9 cellular contexts compared by ENCODE assay signal in the genomic region with DNA sequence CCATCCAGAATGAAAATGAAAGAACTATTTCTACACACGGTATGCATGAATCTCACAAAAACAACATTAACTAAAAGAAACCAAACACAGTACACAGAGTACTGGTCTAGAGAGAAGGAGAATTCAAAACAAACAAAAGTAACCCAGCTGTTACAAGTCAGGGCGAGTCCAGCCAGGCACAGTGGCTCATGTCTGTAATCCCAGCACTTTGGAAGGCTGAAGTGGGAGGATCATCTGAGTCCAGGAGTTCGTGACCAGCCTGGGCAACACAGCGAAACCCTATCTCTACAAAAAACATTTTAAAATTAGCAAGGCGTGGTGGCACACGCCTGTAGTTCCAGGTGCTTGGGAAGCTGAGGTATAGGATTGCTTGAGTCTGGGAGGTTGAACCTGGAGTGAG. TPM values are rescaled to one million over a fixed set of nuclear protein-coding genes. Genes with fewer than 3 reads are reported as not detected.
A peak's percentile ranks its signal among the peaks of the same experiment; 100 is the strongest.
DNase-seq lines count a peak whose midpoint lies in the region; ATAC-seq and TF ChIP-seq lines count a peak whose summit lies in the region.
"Had no signal": no experiment of that assay in that cellular context is flagged by ENCODE, and none has a peak within 500 bp of the region (broad histone marks: within the 10 kb centered on the region; RNA-seq: fewer than 3 reads in every experiment).

No MANE protein-coding gene starts in this region.

- DNase-seq in activated effector memory CD4-positive, alpha-beta T cell treated with anti-CD3 and anti-CD28 coated beads, Interleukin-2, amount 50 U/mL, for 16 hours, result peak; percentile 58
- no peak for DNase-seq in activated effector memory CD4-positive, alpha-beta T cell treated with Interleukin-2 at 50 U/mL for 16 hours
- DNase-seq in hepatocyte (ENCODE audit: low spot score), result no peak
- DNase-seq in thyroid gland, result peak; percentile 81
- DNase-seq in 8988T, result no peak
- DNase-seq: ovary had no signal

- no peak for TF ChIP-seq POLR2A in thyroid gland (IDR thresholded peaks at IDR 0.05)

- intact Hi-C loops in thyroid gland (cut with DNase I), result no loop called here

- H3K27ac Mint-ChIP-seq in activated T-helper 17 cell treated with anti-CD3 and anti-CD28 coated beads, Interleukin-2, amount 50 U/mL, for 72 hours, result peak overlapping the region; percentile 99

- peaks cover 27% of the 10 kb centered on the region for H3K79me2 ChIP-seq in hepatocyte

- no peak overlapping the region for H2AFZ ChIP-seq in hepatocyte

- peak overlapping the region; percentile 82 for H3K27ac ChIP-seq in hepatocyte
- H3K27ac ChIP-seq in thyroid gland, result peak overlapping the region; percentile 83 to 92 (median 84)
- H3K27ac ChIP-seq: ovary had no signal

- no peak overlapping the region for H3K4me2 ChIP-seq in hepatocyte

- H3K9me3 Mint-ChIP-seq in activated T-helper 17 cell treated with anti-CD3 and anti-CD28 coated beads, Interleukin-2, amount 50 U/mL, for 72 hours, result no peaks in the 10 kb centered on the region

- no peaks in the 10 kb centered on the region for H3K27me3 ChIP-seq in hepatocyte
- H3K27me3 ChIP-seq in thyroid gland, result no peaks in the 10 kb centered on the region
- H3K27me3 ChIP-seq: ovary had no signal

- H3K4me3 ChIP-seq in hepatocyte (no peak overlapping the region), thyroid gland (replicated peaks in 1 of 3) (no peak overlapping the region)
- H3K4me3 ChIP-seq: ovary had no signal

- no peaks in the 10 kb centered on the region for H4K20me1 ChIP-seq in hepatocyte (ENCODE audit: insufficient read depth, poor library complexity, severe bottlenecking)

- H3K4me1 ChIP-seq in hepatocyte (ENCODE audit: insufficient read depth) (no peaks in the 10 kb centered on the region), thyroid gland (peaks cover 23 to 47% of the 10 kb centered on the region in 2 donors)

- H3K4me3 Mint-ChIP-seq in activated T-helper 17 cell treated with anti-CD3 and anti-CD28 coated beads, Interleukin-2, amount 50 U/mL, for 72 hours, result peak overlapping the region; percentile 97

- no peaks in the 10 kb centered on the region for H3K27me3 Mint-ChIP-seq in activated T-helper 17 cell treated with anti-CD3 and anti-CD28 coated beads, Interleukin-2, amount 50 U/mL, for 72 hours

- WGBS in hepatocyte (ENCODE audit: low lambda C conversion rate, missing lambda C conversion rate), result 93% methylated on average over 6 of the region's 6 CpGs
- WGBS in thyroid gland, 2 donors, result 58 to 67% methylated on average over 6 of the region's 6 CpGs

- ATAC-seq in activated T-helper 17 cell treated with anti-CD3 and anti-CD28 coated beads, Interleukin-2, amount 50 U/mL, for 72 hours (replicated peaks), result no peak
- no peak for ATAC-seq in GM21515 (IDR thresholded peaks at IDR 0.05; ENCODE audit: unreplicated experiment)
- ATAC-seq in HG02798 (IDR thresholded peaks at IDR 0.05; ENCODE audit: poor library complexity, unreplicated experiment), result no peak

- H3K36me3 Mint-ChIP-seq in activated T-helper 17 cell treated with anti-CD3 and anti-CD28 coated beads, Interleukin-2, amount 50 U/mL, for 72 hours (ENCODE audit: low read depth), result peaks cover 54% of the 10 kb centered on the region

- H3K9me2 ChIP-seq in hepatocyte (replicated peaks; ENCODE audit: insufficient read depth), result no peaks in the 10 kb centered on the region

- peaks cover 27% of the 10 kb centered on the region for H3K4me1 Mint-ChIP-seq in activated T-helper 17 cell treated with anti-CD3 and anti-CD28 coated beads, Interleukin-2, amount 50 U/mL, for 72 hours

- H3K9me3 ChIP-seq in hepatocyte (ENCODE audit: low read depth) (no peaks in the 10 kb centered on the region), thyroid gland (no peaks in the 10 kb centered on the region)
- H3K9me3 ChIP-seq: ovary had no signal

- H3K36me3 ChIP-seq in hepatocyte (replicated peaks; ENCODE audit: insufficient read depth, low read depth) (no peaks in the 10 kb centered on the region), thyroid gland (peaks cover 19 to 21% of the 10 kb centered on the region in 2 donors)
- H3K36me3 ChIP-seq: ovary had no signal

- TF ChIP-seq CTCF in hepatocyte (IDR thresholded peaks at IDR 0.05; ENCODE audit: poor library complexity) (no peak), thyroid gland (IDR thresholded peaks at IDR 0.05) (no peak)

RNA-seq across cellular contexts. Expression of gene PSMC4, which starts 1.7 kb away (rescaled TPM):
- total RNA-seq in activated T-helper 17 cell treated with anti-CD3 and anti-CD28 coated beads, Interleukin-2, amount 50 U/mL, for 72 hours, result 100 to 1,000 TPM in 1 of 2 donors, 10 to 100 TPM in 1; 66.4 to 121 TPM
- total RNA-seq in hepatocyte (81.5 and 85.4 TPM in 2 replicates), thyroid gland (100 to 1,000 TPM; 120 to 220 (median 166) TPM)
- 94.7 and 99.3 TPM in 2 replicates for polyA plus RNA-seq in hepatocyte

RNA-seq across cellular contexts. Expression of gene ZNF546, which starts 27.6 kb away (rescaled TPM):
- 10 to 100 TPM in 1 of 2 donors, 1 to 10 TPM in 1; 5.8 to 10.2 TPM for total RNA-seq in activated T-helper 17 cell treated with anti-CD3 and anti-CD28 coated beads, Interleukin-2, amount 50 U/mL, for 72 hours
- total RNA-seq in hepatocyte, result 1.6 and 1.8 TPM in 2 replicates
- polyA plus RNA-seq in hepatocyte, result 1.1 and 1.7 TPM in 2 replicates
- 10 to 100 TPM in 2 of 4 donors, 1 to 10 TPM in 2; 8.4 to 13.3 (median 10.2) TPM for total RNA-seq in thyroid gland

RNA-seq across cellular contexts. Expression of gene FCGBP, which starts 34.8 kb away (rescaled TPM):
- total RNA-seq in activated T-helper 17 cell treated with anti-CD3 and anti-CD28 coated beads, Interleukin-2, amount 50 U/mL, for 72 hours, result 10 to 100 TPM in 1 of 2 donors, 1 to 10 TPM in 1; 2.1 to 11.3 TPM
- total RNA-seq in hepatocyte, result 31.2 and 48.2 TPM in 2 replicates
- polyA plus RNA-seq in hepatocyte, result 2.4 and 3.1 TPM in 2 replicates
- total RNA-seq in thyroid gland, result 100 to 1,000 TPM; 213 to 975 (median 755) TPM

Comparison
In these comparisons a context has a peak if more than half of its experiments do, and no peak if none do; other contexts are left out.
1. DNase-seq: peak in activated effector memory CD4-positive, alpha-beta T cell treated with anti-CD3 and anti-CD28 coated beads, Interleukin-2, amount 50 U/mL, for 16 hours (single experiment) and thyroid gland (2 of 2); none in activated effector memory CD4-positive, alpha-beta T cell treated with Interleukin-2 at 50 U/mL for 16 hours (single experiment), hepatocyte (single experiment) and 8988T (single experiment).